10 cellular contexts compared by ENCODE assay signal in the genomic region with DNA sequence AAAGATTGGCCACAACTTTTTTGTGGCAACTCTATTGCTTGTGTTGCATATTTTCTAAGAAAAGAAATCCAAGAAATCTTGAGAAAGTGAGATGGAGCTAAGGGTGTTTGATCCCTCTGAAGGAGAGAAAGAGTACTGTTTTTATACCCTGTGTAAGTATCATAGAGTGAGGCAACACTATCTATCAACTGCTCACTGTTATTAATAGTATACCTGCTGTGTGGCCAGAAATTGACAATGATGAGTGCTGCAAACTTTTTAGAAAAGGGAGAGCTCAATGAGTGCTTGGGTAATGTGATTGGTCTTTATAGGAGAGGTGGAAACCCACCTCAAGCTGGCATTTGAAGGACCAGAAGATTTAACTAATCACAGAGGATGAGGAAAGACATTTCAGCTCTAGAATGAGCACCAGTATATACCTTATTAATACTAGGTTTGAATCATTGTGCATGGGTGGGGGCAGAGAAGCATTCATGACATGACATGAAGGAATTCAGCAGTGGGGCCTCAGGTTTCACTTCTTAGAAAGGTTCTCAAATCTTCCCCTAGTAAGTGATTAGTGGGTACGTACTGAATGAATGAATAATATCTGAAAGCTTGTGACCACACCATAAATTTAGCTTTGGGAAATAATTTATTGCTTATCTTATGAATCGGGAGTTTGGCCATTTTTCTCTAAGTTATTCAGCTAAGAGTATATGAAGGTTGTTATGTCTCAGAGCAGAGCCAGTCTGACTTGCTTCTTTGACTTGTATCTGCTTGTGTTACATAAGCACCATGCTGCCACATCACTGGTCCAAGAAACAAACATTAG.
DNase-seq lines count a peak whose midpoint lies in the region; ATAC-seq and TF ChIP-seq lines count a peak whose summit lies in the region.
"Had no signal": no experiment of that assay in that cellular context is flagged by ENCODE, and none has a peak within 500 bp of the region (broad histone marks: within the 10 kb centered on the region; RNA-seq: fewer than 3 reads in every experiment).

No MANE protein-coding gene starts in this region.

- H3K27me3 Mint-ChIP-seq in activated T-cell treated with anti-CD3 and anti-CD28 coated beads, Interleukin-2, amount 50 U/mL, for 24 hours = no peaks in the 10 kb centered on the region

- H2AFZ ChIP-seq in smooth muscle cell (ENCODE audit: low read depth) = no peak overlapping the region

- peak overlapping the region; percentile 81 for H3K27ac Mint-ChIP-seq in activated T-cell treated with anti-CD3 and anti-CD28 coated beads, Interleukin-2, amount 50 U/mL, for 24 hours

- ATAC-seq in HG02642 (IDR thresholded peaks at IDR 0.05; ENCODE audit: poor library complexity, unreplicated experiment) = peak; percentile 73
- peak; percentile 92 for ATAC-seq in SK-N-SH treated with all-trans-retinoic acid at 6 μM for 48 hours
- ATAC-seq: Panc1 had no signal

- no peak overlapping the region for H3K4me3 Mint-ChIP-seq in activated T-cell treated with anti-CD3 and anti-CD28 coated beads, Interleukin-2, amount 50 U/mL, for 24 hours

- H3K4me1 ChIP-seq in smooth muscle cell (ENCODE audit: low read depth) = peaks cover 6% of the 10 kb centered on the region
- no peaks in the 10 kb centered on the region for H3K4me1 ChIP-seq in uterus
- H3K4me1 ChIP-seq: ascending aorta had no signal

- no peak overlapping the region for H3K9ac ChIP-seq in smooth muscle cell (ENCODE audit: low read depth)

- H3K36me3 ChIP-seq in smooth muscle cell (ENCODE audit: low read depth) (peaks cover 42% of the 10 kb centered on the region), uterus (no peaks in the 10 kb centered on the region)

- H3K9me3 ChIP-seq in smooth muscle cell (replicated peaks; ENCODE audit: low read depth) = no peaks in the 10 kb centered on the region
- H3K9me3 ChIP-seq in uterus = no peaks in the 10 kb centered on the region
- H3K9me3 ChIP-seq: ascending aorta had no signal

- TF ChIP-seq CTCF in smooth muscle cell (IDR thresholded peaks at IDR 0.05; ENCODE audit: borderline replicate concordance, insufficient read depth, poor library complexity, severe bottlenecking) (no peak), uterus (IDR thresholded peaks at IDR 0.05) (no peak)

- peaks cover 93% of the 10 kb centered on the region for H3K36me3 Mint-ChIP-seq in activated T-cell treated with anti-CD3 and anti-CD28 coated beads, Interleukin-2, amount 50 U/mL, for 24 hours (ENCODE audit: low read depth)

- H3F3A ChIP-seq in smooth muscle cell (ENCODE audit: low read depth) = peaks cover 3% of the 10 kb centered on the region

- H3K4me2 ChIP-seq in smooth muscle cell = no peak overlapping the region

- peaks cover 5% of the 10 kb centered on the region for H4K20me1 ChIP-seq in smooth muscle cell (ENCODE audit: low read depth)

- no peak overlapping the region for H3K4me3 ChIP-seq in smooth muscle cell
- H3K4me3 ChIP-seq in uterus = no peak overlapping the region
- H3K4me3 ChIP-seq: ascending aorta had no signal

- 52% methylated on average over 2 of the region's 2 CpGs for whole genome bisulfite sequencing in smooth muscle cell (ENCODE audit: low lambda C conversion rate)

- H3K79me2 ChIP-seq in smooth muscle cell (ENCODE audit: low read depth) = peaks cover 6% of the 10 kb centered on the region

- H3K27me3 ChIP-seq in smooth muscle cell (ENCODE audit: low read depth) (no peaks in the 10 kb centered on the region), uterus (no peaks in the 10 kb centered on the region)
- H3K27me3 ChIP-seq: ascending aorta had no signal

- no peaks in the 10 kb centered on the region for H3K9me3 Mint-ChIP-seq in activated T-cell treated with anti-CD3 and anti-CD28 coated beads, Interleukin-2, amount 50 U/mL, for 24 hours

- no peak for TF ChIP-seq POLR2A in uterus (IDR thresholded peaks at IDR 0.05)

- H3K27ac ChIP-seq in smooth muscle cell (ENCODE audit: low read depth) = peak overlapping the region; percentile 59
- H3K27ac ChIP-seq in uterus = no peak overlapping the region
- H3K27ac ChIP-seq: ascending aorta had no signal

- H3K4me1 Mint-ChIP-seq in activated T-cell treated with anti-CD3 and anti-CD28 coated beads, Interleukin-2, amount 50 U/mL, for 24 hours (ENCODE audit: low read depth) = peaks cover 81% of the 10 kb centered on the region

- intact Hi-C loops in uterus (cut with DNase I; ENCODE audit: low total_unique reads) = no loop called here

- DNase-seq in activated T-cell treated with anti-CD3 and anti-CD28 coated beads, Interleukin-2, amount 50 U/mL, for 24 hours = no peak
- DNase-seq in activated T-cell treated with anti-CD3 and anti-CD28 coated beads, Interleukin-2, amount 50 U/mL, for 48 hours = no peak
- DNase-seq in smooth muscle cell (lab: John Stamatoyannopoulos, UW; ENCODE audit: unreplicated experiment) (no peak), putamen (ENCODE audit: low spot score) (no peak), anterior cingulate cortex (lab: John Stamatoyannopoulos, UW) (no peak), uterus (no peak)

TF ChIP-seq in SK-N-SH treated with all-trans-retinoic acid at 6 μM for 48 hours, 23 proteins besides CTCF, POLR2A, EP300 and RAD21 (continues in another document):
- TF ChIP-seq ZC3H10 (CRISPR knock-in tag; IDR thresholded peaks at IDR 0.05) (peak; percentile 80; the same call in 1 of the 2 replicates), GLIS3 (CRISPR knock-in tag; IDR thresholded peaks at IDR 0.05) (no peak), SNAI2 (CRISPR knock-in tag; IDR thresholded peaks at IDR 0.05) (no peak), PPARA (CRISPR knock-in tag; IDR thresholded peaks at IDR 0.05; ENCODE audit: borderline replicate concordance) (no peak), CSDC2 (CRISPR knock-in tag; IDR thresholded peaks at IDR 0.05) (no peak), ISL1 (CRISPR knock-in tag; IDR thresholded peaks at IDR 0.05) (no peak), ZFP3 (CRISPR knock-in tag; IDR thresholded peaks at IDR 0.05) (no peak), ZNF8 (CRISPR knock-in tag; IDR thresholded peaks at IDR 0.05) (no peak), TCF4 (CRISPR knock-in tag; IDR thresholded peaks at IDR 0.05; ENCODE audit: borderline replicate concordance) (no peak), ZNF565 (CRISPR knock-in tag; conservative IDR thresholded peaks at IDR 0.05; ENCODE audit: low read depth) (no peak)
- TF ChIP-seq, protein P1, sequence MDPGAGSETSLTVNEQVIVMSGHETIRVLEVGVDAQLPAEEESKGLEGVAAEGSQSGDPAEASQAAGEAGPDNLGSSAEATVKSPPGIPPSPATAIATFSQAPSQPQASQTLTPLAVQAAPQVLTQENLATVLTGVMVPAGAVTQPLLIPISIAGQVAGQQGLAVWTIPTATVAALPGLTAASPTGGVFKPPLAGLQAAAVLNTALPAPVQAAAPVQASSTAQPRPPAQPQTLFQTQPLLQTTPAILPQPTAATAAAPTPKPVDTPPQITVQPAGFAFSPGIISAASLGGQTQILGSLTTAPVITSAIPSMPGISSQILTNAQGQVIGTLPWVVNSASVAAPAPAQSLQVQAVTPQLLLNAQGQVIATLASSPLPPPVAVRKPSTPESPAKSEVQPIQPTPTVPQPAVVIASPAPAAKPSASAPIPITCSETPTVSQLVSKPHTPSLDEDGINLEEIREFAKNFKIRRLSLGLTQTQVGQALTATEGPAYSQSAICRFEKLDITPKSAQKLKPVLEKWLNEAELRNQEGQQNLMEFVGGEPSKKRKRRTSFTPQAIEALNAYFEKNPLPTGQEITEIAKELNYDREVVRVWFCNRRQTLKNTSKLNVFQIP (CRISPR knock-in tag; IDR thresholded peaks at IDR 0.05; ENCODE audit: borderline replicate concordance, low read depth) = peak; percentile 87; the same call in 1 of the 2 replicates
- TF ChIP-seq, protein P2, sequence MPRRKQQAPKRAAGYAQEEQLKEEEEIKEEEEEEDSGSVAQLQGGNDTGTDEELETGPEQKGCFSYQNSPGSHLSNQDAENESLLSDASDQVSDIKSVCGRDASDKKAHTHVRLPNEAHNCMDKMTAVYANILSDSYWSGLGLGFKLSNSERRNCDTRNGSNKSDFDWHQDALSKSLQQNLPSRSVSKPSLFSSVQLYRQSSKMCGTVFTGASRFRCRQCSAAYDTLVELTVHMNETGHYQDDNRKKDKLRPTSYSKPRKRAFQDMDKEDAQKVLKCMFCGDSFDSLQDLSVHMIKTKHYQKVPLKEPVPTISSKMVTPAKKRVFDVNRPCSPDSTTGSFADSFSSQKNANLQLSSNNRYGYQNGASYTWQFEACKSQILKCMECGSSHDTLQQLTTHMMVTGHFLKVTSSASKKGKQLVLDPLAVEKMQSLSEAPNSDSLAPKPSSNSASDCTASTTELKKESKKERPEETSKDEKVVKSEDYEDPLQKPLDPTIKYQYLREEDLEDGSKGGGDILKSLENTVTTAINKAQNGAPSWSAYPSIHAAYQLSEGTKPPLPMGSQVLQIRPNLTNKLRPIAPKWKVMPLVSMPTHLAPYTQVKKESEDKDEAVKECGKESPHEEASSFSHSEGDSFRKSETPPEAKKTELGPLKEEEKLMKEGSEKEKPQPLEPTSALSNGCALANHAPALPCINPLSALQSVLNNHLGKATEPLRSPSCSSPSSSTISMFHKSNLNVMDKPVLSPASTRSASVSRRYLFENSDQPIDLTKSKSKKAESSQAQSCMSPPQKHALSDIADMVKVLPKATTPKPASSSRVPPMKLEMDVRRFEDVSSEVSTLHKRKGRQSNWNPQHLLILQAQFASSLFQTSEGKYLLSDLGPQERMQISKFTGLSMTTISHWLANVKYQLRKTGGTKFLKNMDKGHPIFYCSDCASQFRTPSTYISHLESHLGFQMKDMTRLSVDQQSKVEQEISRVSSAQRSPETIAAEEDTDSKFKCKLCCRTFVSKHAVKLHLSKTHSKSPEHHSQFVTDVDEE (CRISPR knock-in tag; IDR thresholded peaks at IDR 0.05) = no peak
- TF ChIP-seq, protein P3, sequence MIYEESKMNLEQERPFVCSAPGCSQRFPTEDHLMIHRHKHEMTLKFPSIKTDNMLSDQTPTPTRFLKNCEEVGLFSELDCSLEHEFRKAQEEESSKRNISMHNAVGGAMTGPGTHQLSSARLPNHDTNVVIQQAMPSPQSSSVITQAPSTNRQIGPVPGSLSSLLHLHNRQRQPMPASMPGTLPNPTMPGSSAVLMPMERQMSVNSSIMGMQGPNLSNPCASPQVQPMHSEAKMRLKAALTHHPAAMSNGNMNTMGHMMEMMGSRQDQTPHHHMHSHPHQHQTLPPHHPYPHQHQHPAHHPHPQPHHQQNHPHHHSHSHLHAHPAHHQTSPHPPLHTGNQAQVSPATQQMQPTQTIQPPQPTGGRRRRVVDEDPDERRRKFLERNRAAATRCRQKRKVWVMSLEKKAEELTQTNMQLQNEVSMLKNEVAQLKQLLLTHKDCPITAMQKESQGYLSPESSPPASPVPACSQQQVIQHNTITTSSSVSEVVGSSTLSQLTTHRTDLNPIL (CRISPR knock-in tag; IDR thresholded peaks at IDR 0.05; ENCODE audit: low read depth) = no peak
